12 cellular contexts compared by ENCODE assay signal in the genomic region with DNA sequence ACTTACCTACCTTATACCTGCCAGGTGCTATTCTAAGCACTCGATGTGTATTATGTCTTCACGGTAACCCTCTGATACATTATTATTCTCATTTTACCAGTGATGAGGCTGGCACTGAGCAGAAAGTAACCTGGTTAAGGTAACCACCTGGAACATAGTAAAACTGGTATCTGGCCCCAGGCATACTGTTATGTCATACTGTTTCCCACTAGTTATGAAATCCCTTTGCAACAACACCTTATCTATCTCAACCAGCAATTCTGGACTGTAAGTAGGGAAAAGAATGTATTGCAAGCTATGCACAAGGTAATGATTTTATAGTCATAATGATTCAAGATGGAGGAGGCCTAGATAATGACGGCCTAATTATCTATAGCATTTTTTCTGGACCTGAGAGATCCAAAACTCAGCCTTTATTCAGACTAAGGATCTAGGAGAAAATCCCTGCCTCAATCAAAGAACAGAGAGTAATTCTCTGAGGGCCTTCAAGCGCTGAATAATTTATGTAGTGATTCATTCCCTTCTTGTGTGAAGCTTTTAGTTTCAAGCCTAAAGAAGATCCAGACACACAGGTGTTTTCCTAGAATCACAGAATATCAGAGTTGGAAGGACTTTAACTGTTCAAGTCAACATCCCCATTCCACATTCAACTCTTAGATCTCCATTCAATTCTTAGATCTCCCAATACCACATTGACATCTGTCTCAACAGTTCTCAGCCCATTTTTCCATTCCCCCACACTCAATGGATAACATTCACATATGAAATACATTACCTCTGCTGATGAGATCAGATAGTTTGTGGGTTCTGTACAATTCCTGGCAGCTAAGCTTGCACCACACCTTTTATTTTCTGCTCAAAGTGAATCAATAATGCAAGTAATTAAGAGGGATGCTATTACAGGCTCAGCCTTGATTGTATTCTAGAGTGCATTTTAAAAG. TPM values are rescaled to one million over a fixed set of nuclear protein-coding genes. Genes with fewer than 3 reads are reported as not detected.
DNase-seq lines count a peak whose midpoint lies in the region; ATAC-seq and TF ChIP-seq lines count a peak whose summit lies in the region.
"Had no signal": no experiment of that assay in that cellular context is flagged by ENCODE, and none has a peak within 500 bp of the region (broad histone marks: within the 10 kb centered on the region; RNA-seq: fewer than 3 reads in every experiment).

No MANE protein-coding gene starts in this region.

- TF ChIP-seq CTCF in upper lobe of right lung (IDR thresholded peaks at IDR 0.05) = no peak

- no peaks in the 10 kb centered on the region for H3K36me3 ChIP-seq in upper lobe of right lung

- no peaks in the 10 kb centered on the region for H3K27me3 ChIP-seq in upper lobe of right lung

- in situ Hi-C loops in ACHN (cut with HindIII; ENCODE audit: low pct_ligation_motif_present, low pct_unique_long_range_greater_than_20kb, low sequenced_read_pairs) = no loop called here

- peak; percentile 31 to 58 for DNase-seq in erythroblast (lab: John Stamatoyannopoulos, UW)
- no peak for DNase-seq in upper lobe of right lung
- DNase-seq in NCI-H2081 (lab: John Stamatoyannopoulos, UW) = no peak
- no peak for DNase-seq in middle frontal gyrus (ENCODE audit: extremely low spot score, low spot score)
- DNase-seq in ACHN = no peak
- DNase-seq: IMR-90; stimulated activated naive CD4-positive, alpha-beta T cell treated with Interleukin-2 at 50 U/mL for 16 hours; T-helper 1 cell had no signal

- H3K4me3 ChIP-seq in upper lobe of right lung = no peak overlapping the region
- H3K4me3 ChIP-seq: smooth muscle cell had no signal

- TF ChIP-seq POLR2A in erythroblast (IDR thresholded peaks at IDR 0.05; ENCODE audit: low read length) = no peak

- H3K4me1 ChIP-seq in upper lobe of right lung = peaks cover 24% of the 10 kb centered on the region

- H3K9me3 ChIP-seq in upper lobe of right lung = no peaks in the 10 kb centered on the region

- H3K27ac ChIP-seq in upper lobe of right lung = no peak overlapping the region

- ATAC-seq in GM18517 (IDR thresholded peaks at IDR 0.05; ENCODE audit: unreplicated experiment) (peak; percentile 17), GM21390 (IDR thresholded peaks at IDR 0.05; ENCODE audit: unreplicated experiment) (peak; percentile 26), HG03159 (IDR thresholded peaks at IDR 0.05; ENCODE audit: unreplicated experiment) (peak; percentile 18), upper lobe of right lung (no peak)

- intact Hi-C loops in upper lobe of right lung (cut with DNase I) = no loop called here

RNA-seq across cellular contexts. Expression of gene MMD, which starts 14.9 kb away (rescaled TPM):
- total RNA-seq in upper lobe of right lung = 16.0 TPM

Comparison
In these comparisons a context has a peak if more than half of its experiments do, and no peak if none do; other contexts are left out.
1. DNase-seq: peak in erythroblast (2 of 2); none in upper lobe of right lung (single experiment), NCI-H2081 (0 of 2), middle frontal gyrus (single experiment) and ACHN (single experiment).